ENCODE assay signal across 1 cellular context in genomic region chr13:112965573-112966115, GRCh38.
A peak's percentile ranks its signal among the peaks of the same experiment; 100 is the strongest.
TF ChIP-seq lines count a peak whose summit lies in the region.

No MANE protein-coding gene starts in this region.

TF ChIP-seq in HepG2, 621 proteins besides CTCF, POLR2A, EP300 and RAD21:
- no peak for TF ChIP-seq CBX1 (IDR thresholded peaks at IDR 0.05; ENCODE audit: low read depth)
- TF ChIP-seq AGO2 (optimal IDR thresholded peaks at IDR 0.05; ENCODE audit: low read depth, low read length): peak; percentile 21
- TF ChIP-seq FOSL2 (CRISPR knock-in tag; IDR thresholded peaks at IDR 0.05): no peak
- TF ChIP-seq ZNF263 (CRISPR knock-in tag; IDR thresholded peaks at IDR 0.05): 0 out of 2 replicates have a peak, but pooled peaks have one; percentile 43
